In genomic region chr6:154395878-154396277, GRCh38 we compare ENCODE assay signal across 23 cellular contexts. TPM values are rescaled to one million over a fixed set of nuclear protein-coding genes. Genes with fewer than 3 reads are reported as not detected.
"Had no signal": no experiment of that assay in that cellular context is flagged by ENCODE, and none has a peak within 500 bp of the region (broad histone marks: within the 10 kb centered on the region; RNA-seq: fewer than 3 reads in every experiment).

No MANE protein-coding gene starts in this region.

- H3K4me3 Mint-ChIP-seq: immature natural killer cell, mesothelial cell of epicardium had no signal

- H3K9me3 ChIP-seq: esophagus muscularis mucosa, gastroesophageal sphincter, heart left ventricle, left ventricle myocardium inferior, lower lobe of right lung, mucosa of descending colon had no signal

- H3K27me3 ChIP-seq: dorsolateral prefrontal cortex, esophagus muscularis mucosa, foreskin keratinocyte, gastroesophageal sphincter, heart left ventricle, hepatocyte had no signal

- H3K4me1 ChIP-seq: esophagus muscularis mucosa, foreskin keratinocyte, gastroesophageal sphincter, left ventricle myocardium inferior, lower lobe of right lung had no signal

- H3K4me3 ChIP-seq: coronary artery, dorsolateral prefrontal cortex, esophagus muscularis mucosa, gastroesophageal sphincter, heart left ventricle, hepatocyte, left ventricle myocardium inferior, lower lobe of right lung, mucosa of descending colon had no signal

- H3K36me3 ChIP-seq: lower lobe of right lung had no signal

- H3K4me1 Mint-ChIP-seq: immature natural killer cell had no signal

- H3K27ac Mint-ChIP-seq: immature natural killer cell, mesothelial cell of epicardium had no signal

- ATAC-seq: foreskin keratinocyte, gastroesophageal sphincter, left colon, left lobe of liver, lower lobe of right lung, mucosa of descending colon had no signal

- H3K36me3 Mint-ChIP-seq: immature natural killer cell had no signal

- DNase-seq: dermis blood vessel endothelial cell; dorsolateral prefrontal cortex; effector CD4-positive, alpha-beta T cell; effector memory CD4-positive, alpha-beta T cell; foreskin keratinocyte; heart left ventricle; hypothalamus; immature natural killer cell; islet precursor cell; kidney; kidney glomerular epithelial cell; left colon; left ventricle myocardium inferior; lower lobe of right lung; mesenchymal stem cell; mucosa of descending colon had no signal

- H3K27ac ChIP-seq: coronary artery, esophagus muscularis mucosa, foreskin keratinocyte, gastroesophageal sphincter, heart left ventricle, hepatocyte, left ventricle myocardium inferior, lower lobe of right lung had no signal

- H3K9me3 Mint-ChIP-seq: mesothelial cell of epicardium had no signal

RNA-seq across cellular contexts. Expression of gene IPCEF1, which starts 39.3 kb away (rescaled TPM):
- total RNA-seq: foreskin keratinocyte, myocyte had no signal
